ENCODE assay signal across 19 cellular contexts in the genomic region with DNA sequence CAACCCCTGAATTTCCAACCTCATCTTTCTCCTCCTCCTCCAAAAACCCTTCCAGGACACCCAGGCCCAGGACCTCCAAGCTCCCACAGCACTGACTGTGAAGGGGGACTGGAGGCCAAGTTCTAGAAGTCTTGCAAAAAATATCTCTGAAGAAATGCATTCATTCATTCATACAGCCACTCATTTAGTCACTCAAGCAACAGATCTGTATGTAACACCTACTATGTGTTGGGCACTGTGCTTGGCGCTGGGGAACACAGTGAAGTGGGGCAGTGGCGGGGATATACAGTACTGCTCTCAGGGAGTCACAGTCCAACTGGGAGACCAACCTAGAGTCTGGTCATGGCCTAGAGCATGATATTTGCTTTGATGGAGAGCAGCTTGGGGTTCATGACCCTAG. TPM values are rescaled to one million over a fixed set of nuclear protein-coding genes. Genes with fewer than 3 reads are reported as not detected.
DNase-seq lines count a peak whose midpoint lies in the region; ATAC-seq and TF ChIP-seq lines count a peak whose summit lies in the region.
"Had no signal": no experiment of that assay in that cellular context is flagged by ENCODE, and none has a peak within 500 bp of the region (broad histone marks: within the 10 kb centered on the region; RNA-seq: fewer than 3 reads in every experiment).

No MANE protein-coding gene starts in this region.

- no peak for ATAC-seq in right cardiac atrium
- no peak for ATAC-seq in heart right ventricle
- ATAC-seq in activated T-helper 17 cell treated with anti-CD3 and anti-CD28 coated beads, Interleukin-2, amount 50 U/mL, for 72 hours (replicated peaks) = no peak
- ATAC-seq in GM18861 (IDR thresholded peaks at IDR 0.05; ENCODE audit: unreplicated experiment) = no peak
- ATAC-seq: left lobe of liver had no signal

- WGBS in right cardiac atrium = 94% methylated on average over 2 of the region's 2 CpGs
- WGBS in heart right ventricle, 2 donors = 97 to 98% methylated on average over 2 of the region's 2 CpGs
- WGBS in mesenchymal stem cell = 100% methylated on average over 2 of the region's 2 CpGs

- peak overlapping the region; percentile 90 for H4K91ac ChIP-seq in mesenchymal stem cell (ENCODE audit: low read length)

- intact Hi-C loops in right cardiac atrium (cut with DNase I) = no loop called here
- intact Hi-C loops in heart right ventricle (cut with DNase I) = no loop called here
- intact Hi-C loops in vagina (cut with DNase I) = no loop called here

- H2BK120ac ChIP-seq in mesenchymal stem cell (ENCODE audit: low read depth, low read length) = no peak overlapping the region

- no peak overlapping the region for H3K23ac ChIP-seq in mesenchymal stem cell (ENCODE audit: low read length in 2 of 2)

- H3K4me3 ChIP-seq in right cardiac atrium (ENCODE audit: low read length) (no peak overlapping the region), heart right ventricle (no peak overlapping the region), mesenchymal stem cell (ENCODE audit: insufficient read depth in 1 of 2, low read depth in 1 of 2, low read length in 2 of 2) (no peak overlapping the region), vagina (no peak overlapping the region)
- H3K4me3 ChIP-seq: adrenal gland, thyroid gland had no signal

- TF ChIP-seq CTCF in heart right ventricle (IDR thresholded peaks at IDR 0.05) (no peak), vagina (IDR thresholded peaks at IDR 0.05) (no peak)

- H3K36me3 ChIP-seq in heart right ventricle = no peaks in the 10 kb centered on the region
- H3K36me3 ChIP-seq in mesenchymal stem cell (ENCODE audit: control insufficient read depth in 1 of 2, insufficient read depth in 2 of 2, low read depth in 1 of 2, low read length in 2 of 2) = no peaks in the 10 kb centered on the region
- H3K36me3 ChIP-seq in vagina = no peaks in the 10 kb centered on the region
- H3K36me3 ChIP-seq: adrenal gland, thyroid gland had no signal

- H3K18ac ChIP-seq in mesenchymal stem cell (ENCODE audit: low read depth in 1 of 2, low read length in 2 of 2) = peak overlapping the region in 1 of 2 experiments; percentile 13

- peak overlapping the region; percentile 69 for H3K4me3 Mint-ChIP-seq in activated T-helper 17 cell treated with anti-CD3 and anti-CD28 coated beads, Interleukin-2, amount 50 U/mL, for 72 hours

- no peak overlapping the region for H2AFZ ChIP-seq in mesenchymal stem cell (ENCODE audit: low read depth, low read length)

- H3K14ac ChIP-seq in mesenchymal stem cell (ENCODE audit: low read length in 2 of 2) = no peak overlapping the region

- peak in 2 of 3 donors; percentile 9 to 33 for DNase-seq in right cardiac atrium
- DNase-seq in heart right ventricle = no peak
- DNase-seq in mesenchymal stem cell = no peak
- no peak for DNase-seq in vagina (ENCODE audit: extremely low spot score in 2 of 2)
- no peak for DNase-seq in NCI-H146 treated with DMSO at 0.1 percent for 48 hours (lab: John Stamatoyannopoulos, UW; ENCODE audit: unreplicated experiment)
- no peak for DNase-seq in NCI-H1417 (lab: John Stamatoyannopoulos, UW)
- DNase-seq: activated CD4-positive, alpha-beta T cell treated with anti-CD3 and anti-CD28 coated beads, Interleukin-2, amount 50 U/mL, for 48 hours; adrenal gland; DMS53; HCEC 1CT; hypothalamus; NCI-H2029; NCI-H69; stimulated activated CD4-positive, alpha-beta T cell treated with anti-CD3 and anti-CD28 coated beads, Interleukin-12 subunit alpha, Interleukin-12 subunit beta, amount 100 ng/mL, for 4 hours; thyroid gland had no signal

- peaks cover 3% of the 10 kb centered on the region for H3K9me3 Mint-ChIP-seq in activated T-helper 17 cell treated with anti-CD3 and anti-CD28 coated beads, Interleukin-2, amount 50 U/mL, for 72 hours

- H2BK15ac ChIP-seq in mesenchymal stem cell (ENCODE audit: low read depth, poor library complexity, severe bottlenecking) = peak overlapping the region; percentile 39

- H3K27ac ChIP-seq in right cardiac atrium (ENCODE audit: low read length) (no peak overlapping the region), heart right ventricle (peak overlapping the region in 3 of 10 donors; percentile 75 to 92 (median 88)), mesenchymal stem cell (ENCODE audit: low read length, poor library complexity, severe bottlenecking) (no peak overlapping the region), vagina (peak overlapping the region; percentile 23)
- H3K27ac ChIP-seq: RWPE1 had no signal

- H3K27me3 Mint-ChIP-seq in activated T-helper 17 cell treated with anti-CD3 and anti-CD28 coated beads, Interleukin-2, amount 50 U/mL, for 72 hours = no peaks in the 10 kb centered on the region

- H3K9me3 ChIP-seq in right cardiac atrium (ENCODE audit: control insufficient read depth, low read length) (no peaks in the 10 kb centered on the region), heart right ventricle (peaks cover 0 to 6% (median 0%) of the 10 kb centered on the region in 11 donors), mesenchymal stem cell (ENCODE audit: control insufficient read depth, low read length) (peaks cover 8% of the 10 kb centered on the region), vagina (no peaks in the 10 kb centered on the region)
- H3K9me3 ChIP-seq: adrenal gland, thyroid gland had no signal

- H3K79me1 ChIP-seq in mesenchymal stem cell (replicated peaks; ENCODE audit: low read length, poor library complexity, severe bottlenecking) = no peaks in the 10 kb centered on the region

- no peak overlapping the region for H3K4me2 ChIP-seq in mesenchymal stem cell (ENCODE audit: low read length, poor library complexity, severe bottlenecking)

- TF ChIP-seq POLR2A in vagina (IDR thresholded peaks at IDR 0.05) = no peak

- peaks cover 21% of the 10 kb centered on the region for H3K4me1 ChIP-seq in right cardiac atrium (ENCODE audit: control insufficient read depth, insufficient read depth, low read length)
- H3K4me1 ChIP-seq in heart right ventricle = peaks cover 5 to 81% (median 55%) of the 10 kb centered on the region in 9 donors
- peaks cover 13% of the 10 kb centered on the region for H3K4me1 ChIP-seq in mesenchymal stem cell (ENCODE audit: control insufficient read depth, insufficient read depth, low read depth, low read length)
- peaks cover 21% of the 10 kb centered on the region for H3K4me1 ChIP-seq in vagina

- H3K27me3 ChIP-seq in right cardiac atrium (ENCODE audit: control insufficient read depth, insufficient read depth) (no peaks in the 10 kb centered on the region), heart right ventricle (no peaks in the 10 kb centered on the region), mesenchymal stem cell (ENCODE audit: control insufficient read depth in 1 of 2, insufficient read depth in 1 of 2, low read length in 2 of 2) (no peaks in the 10 kb centered on the region), vagina (no peaks in the 10 kb centered on the region)
- H3K27me3 ChIP-seq: adrenal gland, thyroid gland had no signal

- H2BK12ac ChIP-seq in mesenchymal stem cell (ENCODE audit: low read length in 2 of 2) = peak overlapping the region; percentile 4 to 94

- H2AK5ac ChIP-seq in mesenchymal stem cell (ENCODE audit: low read length, severe bottlenecking) = no peak overlapping the region

- no peak overlapping the region for H3K9ac ChIP-seq in mesenchymal stem cell (ENCODE audit: low read length)

- no peak overlapping the region for H2BK5ac ChIP-seq in mesenchymal stem cell (ENCODE audit: low read depth, low read length, poor library complexity, severe bottlenecking)

- peak overlapping the region; percentile 86 for H3K27ac Mint-ChIP-seq in activated T-helper 17 cell treated with anti-CD3 and anti-CD28 coated beads, Interleukin-2, amount 50 U/mL, for 72 hours

- H3K36me3 Mint-ChIP-seq in activated T-helper 17 cell treated with anti-CD3 and anti-CD28 coated beads, Interleukin-2, amount 50 U/mL, for 72 hours (ENCODE audit: low read depth) = peaks cover 4% of the 10 kb centered on the region

- H3K4me1 Mint-ChIP-seq in activated T-helper 17 cell treated with anti-CD3 and anti-CD28 coated beads, Interleukin-2, amount 50 U/mL, for 72 hours = peaks cover 59% of the 10 kb centered on the region

- H3K4ac ChIP-seq in mesenchymal stem cell (ENCODE audit: low read depth in 1 of 2, low read length in 2 of 2) = peak overlapping the region in 1 of 2 experiments; percentile 15

- peak overlapping the region; percentile 87 for H4K8ac ChIP-seq in mesenchymal stem cell (ENCODE audit: low read length)

RNA-seq across cellular contexts. Expression of a gene that starts 15.3 kb away (rescaled TPM):
- 10 to 100 TPM; 17.9 to 25.4 (median 20.8) TPM for total RNA-seq in right cardiac atrium
- polyA plus RNA-seq in right cardiac atrium = 11.6 TPM
- 10 to 100 TPM in 8 of 10 donors, 1 to 10 TPM in 2; 8.0 to 55.4 (median 15.7) TPM for total RNA-seq in heart right ventricle
- 10 to 100 TPM; 11.9 to 15.3 TPM for polyA plus RNA-seq in heart right ventricle
- total RNA-seq in activated T-helper 17 cell treated with anti-CD3 and anti-CD28 coated beads, Interleukin-2, amount 50 U/mL, for 72 hours = 100 to 1,000 TPM; 291 to 379 TPM
- 35.0 TPM for polyA plus RNA-seq in mesenchymal stem cell (2013, experiment 1 of 2)
- polyA plus RNA-seq in mesenchymal stem cell (2013, experiment 2 of 2) = 35.2 TPM
- 41.0 TPM for total RNA-seq in vagina

Comparison
In these comparisons a context has a peak if more than half of its experiments do, and no peak if none do; other contexts are left out.
1. DNase-seq: peak in right cardiac atrium (2 of 3); none in heart right ventricle (0 of 2), mesenchymal stem cell (single experiment), vagina (0 of 2), NCI-H146 treated with DMSO at 0.1 percent for 48 hours (single experiment) and NCI-H1417 (0 of 3).